In the genomic region with DNA sequence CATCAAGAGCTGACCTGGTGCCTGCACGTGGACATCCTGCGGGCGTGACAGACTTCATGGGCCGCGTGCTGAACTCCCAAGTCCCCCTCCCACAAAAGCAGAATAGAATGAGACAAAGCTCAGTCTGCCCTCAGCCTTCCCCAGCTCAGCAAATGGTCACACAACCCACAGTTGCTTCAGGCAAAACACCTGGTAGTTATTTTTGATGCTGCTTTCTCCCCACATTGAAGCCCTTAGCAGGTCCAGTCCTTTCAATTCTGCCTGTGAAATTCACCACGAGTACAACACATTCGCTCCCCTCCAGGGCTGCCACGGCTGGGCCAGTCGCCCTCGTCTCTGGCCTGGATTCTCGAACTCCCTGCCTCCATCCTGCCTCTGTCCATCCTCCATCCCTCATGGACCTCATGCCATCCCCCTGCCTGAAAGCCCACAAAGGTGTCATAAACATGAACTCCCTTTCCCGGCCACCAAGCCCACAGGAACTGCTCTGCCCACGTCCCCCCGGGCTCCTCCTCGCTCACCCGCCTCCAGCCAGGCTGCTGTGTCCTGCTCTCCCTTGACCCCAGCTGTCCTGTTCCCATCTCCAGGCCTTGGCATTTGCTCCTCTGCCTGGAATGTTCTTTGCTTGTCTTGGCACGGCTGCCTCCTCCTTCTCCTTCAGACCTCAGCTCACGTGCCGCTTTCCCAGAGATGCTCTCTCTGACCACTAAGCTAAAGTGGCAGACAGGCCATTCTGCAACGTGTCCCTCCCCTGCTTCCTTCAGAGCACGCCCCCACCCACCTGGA, we compare ENCODE assay signal across 18 cellular contexts. TPM values are rescaled to one million over a fixed set of nuclear protein-coding genes. Genes with fewer than 3 reads are reported as not detected.
A peak's percentile ranks its signal among the peaks of the same experiment; 100 is the strongest.
DNase-seq lines count a peak whose midpoint lies in the region; ATAC-seq and TF ChIP-seq lines count a peak whose summit lies in the region.
"Had no signal": no experiment of that assay in that cellular context is flagged by ENCODE, and none has a peak within 500 bp of the region (broad histone marks: within the 10 kb centered on the region; RNA-seq: fewer than 3 reads in every experiment).

No MANE protein-coding gene starts in this region.

- H3K9me3 Mint-ChIP-seq in glutamatergic neuron (ENCODE audit: unreplicated experiment): no peaks in the 10 kb centered on the region
- H3K9me3 Mint-ChIP-seq: IgD-negative memory B cell had no signal

- no peak overlapping the region for H3K27ac Mint-ChIP-seq in glutamatergic neuron (ENCODE audit: unreplicated experiment)
- H3K27ac Mint-ChIP-seq: IgD-negative memory B cell had no signal

- H3K36me3 ChIP-seq in left ventricle myocardium inferior (no peaks in the 10 kb centered on the region), prostate gland (no peaks in the 10 kb centered on the region), aorta (ENCODE audit: control insufficient read depth in 1 of 2, insufficient read depth in 2 of 2, low read length in 1 of 2) (no peaks in the 10 kb centered on the region)

- H3K4me1 Mint-ChIP-seq in glutamatergic neuron (ENCODE audit: low read depth, unreplicated experiment): peaks cover 30% of the 10 kb centered on the region
- H3K4me1 Mint-ChIP-seq: IgD-negative memory B cell had no signal

- H3K27me3 Mint-ChIP-seq in glutamatergic neuron (ENCODE audit: unreplicated experiment): peaks cover 17% of the 10 kb centered on the region

- peaks cover 9% of the 10 kb centered on the region for H3K36me3 Mint-ChIP-seq in glutamatergic neuron (ENCODE audit: unreplicated experiment)

- H3K4me3 Mint-ChIP-seq in glutamatergic neuron (ENCODE audit: unreplicated experiment): peak overlapping the region; percentile 6

- H3K27ac ChIP-seq in left ventricle myocardium inferior (replicated peaks) (no peak overlapping the region), prostate gland (peak overlapping the region in 1 of 2 donors; percentile 33), aorta (ENCODE audit: low read depth in 1 of 2, low read length in 2 of 2) (no peak overlapping the region)
- H3K27ac ChIP-seq: 22Rv1 had no signal

- no peak for TF ChIP-seq CTCF in left ventricle myocardium inferior (IDR thresholded peaks at IDR 0.05; ENCODE audit: borderline replicate concordance)
- TF ChIP-seq CTCF in glutamatergic neuron (IDR thresholded peaks at IDR 0.05; ENCODE audit: partially characterized antibody, unreplicated experiment): no peak
- TF ChIP-seq CTCF in prostate gland (IDR thresholded peaks at IDR 0.05): no peak

- H3K4me3 ChIP-seq in left ventricle myocardium inferior (no peak overlapping the region), prostate gland (no peak overlapping the region), aorta (ENCODE audit: low read length in 2 of 2) (no peak overlapping the region)

- peak; percentile 37 for DNase-seq in Right ventricle myocardium inferior (ENCODE audit: missing footprints)
- no peak for DNase-seq in left ventricle myocardium inferior
- no peak for DNase-seq in glutamatergic neuron
- peak; percentile 19 for DNase-seq in prostate gland (ENCODE audit: low spot score)
- peak; percentile 84 for DNase-seq in ureter (ENCODE audit: low spot score)
- no peak for DNase-seq in NCI-H82 (lab: John Stamatoyannopoulos, UW)
- DNase-seq in aorta: no peak
- DNase-seq in activated T-cell treated with anti-CD3 and anti-CD28 coated beads, Interleukin-2, amount 50 U/mL, for 1 hour: no peak
- DNase-seq: C1 segment of cervical spinal cord; DMS 273 treated with DMSO at 0.1 percent for 48 hours; NCI-H1436; NCI-H2081; NCI-H2227 treated with DMSO at 0.1 percent for 48 hours; NCI-H524 treated with DMSO at 0.1 percent for 48 hours; NK-92 treated with Interleukin-12 subunit alpha and Interleukin-12 subunit beta, amount 100 ng/mL, for 24 hours; OCI-M1 had no signal

- intact Hi-C loops in Right ventricle myocardium inferior (cut with DNase I): no loop called here
- intact Hi-C loops in left ventricle myocardium inferior (cut with micrococcal nuclease): no loop called here
- intact Hi-C loops in prostate gland (cut with DNase I): no loop called here
- intact Hi-C loops in aorta (cut with DNase I): no loop called here

- H3K9me3 ChIP-seq in left ventricle myocardium inferior (replicated peaks): no peaks in the 10 kb centered on the region
- H3K9me3 ChIP-seq in prostate gland: no peaks in the 10 kb centered on the region
- H3K9me3 ChIP-seq in aorta (ENCODE audit: control insufficient read depth, low read length): no peaks in the 10 kb centered on the region

- H3K4me1 ChIP-seq in left ventricle myocardium inferior (peaks cover 34% of the 10 kb centered on the region), prostate gland (replicated peaks) (peaks cover 4% of the 10 kb centered on the region), aorta (ENCODE audit: control insufficient read depth in 1 of 2, insufficient read depth in 2 of 2, low read length in 2 of 2) (no peaks in the 10 kb centered on the region)

- WGBS in prostate gland: 56% methylated on average over 21 of the region's 21 CpGs
- WGBS in aorta, 2 donors: 25 to 28% methylated on average over 20 to 21 of the region's 21 CpGs

- no peak for TF ChIP-seq POLR2A in prostate gland (IDR thresholded peaks at IDR 0.05)

- H3K27me3 ChIP-seq in left ventricle myocardium inferior (ENCODE audit: low read depth) (peaks cover 7% of the 10 kb centered on the region), prostate gland (replicated peaks; ENCODE audit: insufficient read depth) (no peaks in the 10 kb centered on the region), aorta (ENCODE audit: control insufficient read depth in 1 of 2, insufficient read depth in 2 of 2, low read length in 1 of 2) (no peaks in the 10 kb centered on the region)

- ATAC-seq in Right ventricle myocardium inferior (no peak), aorta (ENCODE audit: low FRiP score) (no peak)

RNA-seq across cellular contexts. Expression of a gene that starts 42.1 kb away (rescaled TPM):
- total RNA-seq in Right ventricle myocardium inferior (0.89 TPM), left ventricle myocardium inferior (0.14 TPM), glutamatergic neuron (ENCODE audit: unreplicated experiment) (25.8 TPM), prostate gland (10 to 100 TPM in 1 of 2 donors, under 1 TPM in 1; 0.68 to 23.5 TPM), ureter (19.0 TPM), aorta (10 to 100 TPM in 1 of 2 donors, 1 to 10 TPM in 1; 5.4 to 18.7 TPM)
- 1 to 10 TPM in 1 of 2 donors, under 1 TPM in 1; 0.88 to 1.5 TPM for polyA plus RNA-seq in aorta
- polyA plus RNA-seq: IgD-negative memory B cell had no signal

Comparison
In these comparisons a context has a peak if more than half of its experiments do, and no peak if none do; other contexts are left out.
1. DNase-seq: peak in Right ventricle myocardium inferior (single experiment), prostate gland (single experiment) and ureter (single experiment); none in left ventricle myocardium inferior (single experiment), glutamatergic neuron (single experiment), NCI-H82 (single experiment), aorta (0 of 2) and activated T-cell treated with anti-CD3 and anti-CD28 coated beads, Interleukin-2, amount 50 U/mL, for 1 hour (single experiment).